8 cellular contexts compared by ENCODE assay signal in the genomic region with DNA sequence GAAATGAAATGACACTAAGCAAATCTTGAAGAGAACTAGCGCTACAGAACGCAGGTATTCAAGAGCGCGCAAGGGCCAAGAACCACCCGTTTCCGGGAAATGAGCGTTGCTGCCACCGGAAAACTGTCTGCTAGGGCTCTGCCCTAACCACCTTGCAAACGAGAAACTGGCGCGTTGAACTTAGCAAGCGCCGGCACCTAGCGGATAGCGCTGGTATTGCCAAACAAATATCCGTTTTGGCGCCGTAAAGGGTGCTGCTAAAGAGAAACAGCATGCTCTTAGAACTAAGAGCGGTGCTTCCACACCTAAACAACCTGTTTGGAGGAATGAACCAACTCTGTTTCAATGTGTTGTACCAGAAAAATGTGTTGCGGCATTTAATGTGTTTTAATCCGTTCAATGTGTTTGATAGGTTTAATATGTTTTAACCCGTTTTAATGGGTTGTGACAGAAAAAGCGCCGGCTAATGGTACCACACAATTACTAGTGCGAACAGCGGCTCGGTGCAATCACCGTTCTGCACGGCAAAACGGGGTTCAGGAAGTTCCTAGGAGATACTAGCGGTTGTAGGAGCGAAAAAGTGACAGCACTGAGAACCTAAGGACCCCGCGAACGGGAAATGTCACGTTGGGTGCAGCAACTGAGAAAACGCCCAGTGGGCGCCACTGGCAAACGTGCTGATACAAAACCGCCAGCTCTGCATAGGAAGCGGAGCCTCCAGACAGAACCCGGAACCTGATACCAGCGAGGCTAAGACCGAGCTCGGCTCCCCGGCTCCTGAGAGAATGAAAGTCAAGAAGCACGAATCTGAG. TPM values are rescaled to one million over a fixed set of nuclear protein-coding genes. Genes with fewer than 3 reads are reported as not detected.
DNase-seq lines count a peak whose midpoint lies in the region; ATAC-seq and TF ChIP-seq lines count a peak whose summit lies in the region.

ANXA2R (minus strand) TSS at position 33 of the 812 bp plus-strand sequence. CDS start 273 bp downstream, outside the sequence.

- peaks cover 11% of the 10 kb centered on the region for H3K4me1 ChIP-seq in HAP-1
- H3K4me1 ChIP-seq in MM.1S (ENCODE audit: low read length), result peaks cover 9% of the 10 kb centered on the region
- peaks cover 8% of the 10 kb centered on the region for H3K4me1 ChIP-seq in foreskin keratinocyte

- TF ChIP-seq CTCF in MM.1S (IDR thresholded peaks at IDR 0.05; ENCODE audit: low read length), result peak; percentile 78
- peak; percentile 93 for TF ChIP-seq CTCF in foreskin keratinocyte (conservative IDR thresholded peaks at IDR 0.05)

- H3K36me3 ChIP-seq in HAP-1 (replicated peaks) (no peaks in the 10 kb centered on the region), MM.1S (replicated peaks; ENCODE audit: insufficient read depth, low read length) (no peaks in the 10 kb centered on the region)

- H3K27ac ChIP-seq in MM.1S (ENCODE audit: low read length), result peak within 1 kb of the TSS; percentile 96
- H3K27ac ChIP-seq in foreskin keratinocyte, result no peak within 1 kb of the TSS
- peak within 1 kb of the TSS; percentile 91 for H3K27ac ChIP-seq in temporal lobe (ENCODE audit: low read depth, low read length)

- no peaks in the 10 kb centered on the region for H3K9me3 ChIP-seq in HAP-1
- H3K9me3 ChIP-seq in MM.1S (replicated peaks; ENCODE audit: insufficient read depth, low read length), result no peaks in the 10 kb centered on the region

- in situ Hi-C loops in HAP-1 (cut with MboI; ENCODE audit: low sequenced_read_pairs), result no loop called here

- no peaks in the 10 kb centered on the region for H4K20me1 ChIP-seq in MM.1S (ENCODE audit: insufficient read depth, low read length)

- H3K9ac ChIP-seq in MM.1S (ENCODE audit: low read length), result peak within 1 kb of the TSS; percentile 88

- DNase-seq in GDM1 (lab: John Stamatoyannopoulos, UW) (peak; percentile 91), HAP-1 (ENCODE audit: low spot score in 2 of 2) (peak; percentile 93 to 95), MM.1S (peak; percentile 98), SHP77 (lab: John Stamatoyannopoulos, UW) (peak; percentile 98 to 99), foreskin keratinocyte (peak; percentile 85 to 94), non-pigmented ciliary epithelial cell (ENCODE audit: low read depth) (peak; percentile 86)
- peak; percentile 97 for DNase-seq in activated effector memory CD4-positive, alpha-beta T cell treated with anti-CD3 and anti-CD28 coated beads, Interleukin-2, amount 50 U/mL, for 16 hours

- H3K9me2 ChIP-seq in MM.1S (replicated peaks; ENCODE audit: insufficient read depth, low read length), result no peaks in the 10 kb centered on the region

- peak; percentile 60 for ATAC-seq in foreskin keratinocyte

- H3F3A ChIP-seq in MM.1S (ENCODE audit: insufficient read depth, low read length), result peaks cover 65% of the 10 kb centered on the region

- H3K4me3 ChIP-seq in HAP-1 (peak within 1 kb of the TSS; percentile 42), MM.1S (ENCODE audit: low read length) (peak within 1 kb of the TSS; percentile 69)

- H3K27me3 ChIP-seq in HAP-1 (ENCODE audit: low read depth) (no peaks in the 10 kb centered on the region), MM.1S (replicated peaks; ENCODE audit: insufficient read depth, low read length) (no peaks in the 10 kb centered on the region), foreskin keratinocyte (no peaks in the 10 kb centered on the region)

- peak within 1 kb of the TSS; percentile 76 for H2AFZ ChIP-seq in MM.1S (ENCODE audit: low read length)

- H3K4me2 ChIP-seq in MM.1S (ENCODE audit: low read depth, low read length), result peak within 1 kb of the TSS; percentile 78

- no peaks in the 10 kb centered on the region for H3K79me2 ChIP-seq in MM.1S (ENCODE audit: low read length)

RNA-seq across cellular contexts. Expression of gene ANXA2R, which starts in this region (rescaled TPM):
- 0.49 and 0.71 TPM in 2 replicates for total RNA-seq in foreskin keratinocyte
- 0.48 and 0.68 TPM in 2 replicates for polyA plus RNA-seq in foreskin keratinocyte
- 0.49 TPM for total RNA-seq in temporal lobe

Comparison
In these comparisons a context has a peak if more than half of its experiments do, and no peak if none do; other contexts are left out.
1. Peak in DNase-seq and ATAC-seq in foreskin keratinocyte; RNA of the gene not detected or under 1 TPM.